In genomic region chr4:98358630-98359248, GRCh38 we compare ENCODE assay signal across 7 cellular contexts.
"Had no signal": no experiment of that assay in that cellular context is flagged by ENCODE, and none has a peak within 500 bp of the region (broad histone marks: within the 10 kb centered on the region; RNA-seq: fewer than 3 reads in every experiment).

No MANE protein-coding gene starts in this region.

- H3K9me3 Mint-ChIP-seq: GM23338, HFFc6 had no signal

- ATAC-seq: GM23338, HepG2 had no signal

- H3K27ac Mint-ChIP-seq: GM23338, HFFc6 had no signal

- H3K27ac ChIP-seq: HL-60 had no signal

- H3K4me3 ChIP-seq: GM23338, HAP-1 had no signal

- H3K27me3 Mint-ChIP-seq: IgD-negative memory B cell had no signal

- H3K36me3 ChIP-seq: HAP-1 had no signal

- DNase-seq: HFFc6, KBM-7 had no signal

- H3K9me3 ChIP-seq: HAP-1 had no signal

- H3K4me3 Mint-ChIP-seq: GM23338, HFFc6, IgD-negative memory B cell had no signal

- H3K4me1 Mint-ChIP-seq: GM23338 had no signal
